Comparison of ENCODE assay signal across 1 cellular context in the genomic region with DNA sequence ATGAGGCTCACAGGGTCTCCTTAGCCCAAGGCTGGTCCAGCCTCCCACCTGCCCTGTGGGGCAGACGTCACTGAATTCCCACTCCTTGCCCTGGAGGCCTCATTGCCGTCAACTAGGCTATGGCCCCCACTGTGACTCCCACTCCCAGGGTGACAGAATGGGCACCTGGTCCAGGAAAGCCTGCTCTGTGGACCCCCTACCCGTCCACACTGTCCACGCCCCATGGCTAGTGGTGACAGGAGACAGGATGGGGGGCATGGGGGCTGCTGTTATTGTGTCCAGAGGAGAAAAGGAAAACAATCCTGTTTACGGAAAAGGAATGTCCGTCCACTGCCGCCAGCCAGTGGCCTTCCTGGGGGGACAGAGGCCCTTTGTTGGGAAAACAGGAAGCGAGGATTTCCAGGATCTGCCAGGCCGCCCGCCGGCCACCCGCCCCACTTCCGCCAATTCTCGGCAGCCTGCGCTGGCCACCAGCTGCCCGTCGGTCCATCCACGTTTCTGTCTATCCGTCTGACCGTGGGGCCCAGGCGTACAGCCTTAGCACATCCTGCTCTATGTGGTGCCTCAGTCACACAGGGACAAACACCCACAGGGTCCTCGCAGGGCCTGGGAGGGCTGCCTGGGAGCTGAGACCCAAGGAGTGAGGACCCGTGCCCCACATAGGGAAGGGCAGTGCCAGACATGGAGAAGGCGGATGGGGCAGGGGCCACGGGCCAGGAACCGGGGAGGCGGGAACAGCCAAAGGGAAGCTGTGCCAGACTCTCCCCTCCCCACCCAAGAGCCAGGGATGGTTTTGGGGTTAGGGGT.
TF ChIP-seq lines count a peak whose summit lies in the region.

No MANE protein-coding gene starts in this region.

TF ChIP-seq in HepG2, 621 proteins besides CTCF, POLR2A, EP300 and RAD21 (continued from another document and continues in another):
- TF ChIP-seq SNAI1 (CRISPR knock-in tag; IDR thresholded peaks at IDR 0.05; ENCODE audit: borderline replicate concordance), result 0 out of 2 replicates have a peak, but pooled peaks have one; percentile 20
- no peak for TF ChIP-seq RELA (CRISPR knock-in tag; IDR thresholded peaks at IDR 0.05)
- TF ChIP-seq PAF1 (CRISPR knock-in tag; IDR thresholded peaks at IDR 0.05), result no peak
- TF ChIP-seq NKX3-1 (CRISPR knock-in tag; IDR thresholded peaks at IDR 0.05), result no peak
- TF ChIP-seq PHF20 (CRISPR knock-in tag; IDR thresholded peaks at IDR 0.05), result peak; percentile 50; the same call in 1 of the 2 replicates
- peak; percentile 71 for TF ChIP-seq THAP11 (CRISPR knock-in tag; IDR thresholded peaks at IDR 0.05)
- TF ChIP-seq ZFX (CRISPR knock-in tag; IDR thresholded peaks at IDR 0.05; ENCODE audit: low read depth), result peak; percentile 86
- no peak; the same call in 1 of the 2 replicates for TF ChIP-seq HIVEP1 (CRISPR knock-in tag; IDR thresholded peaks at IDR 0.05)
- TF ChIP-seq ZNF550 (CRISPR knock-in tag; IDR thresholded peaks at IDR 0.05; ENCODE audit: borderline replicate concordance), result no peak
- peak; percentile 80; the same call in 1 of the 2 replicates for TF ChIP-seq ATF7-NPFF (CRISPR knock-in tag; IDR thresholded peaks at IDR 0.05; ENCODE audit: low read depth)
- TF ChIP-seq XBP1 (CRISPR knock-in tag; IDR thresholded peaks at IDR 0.05), result no peak
- no peak for TF ChIP-seq SYNCRIP (IDR thresholded peaks at IDR 0.05; ENCODE audit: insufficient read depth, low read depth, low read length)
- TF ChIP-seq ARNTL (CRISPR knock-in tag; IDR thresholded peaks at IDR 0.05), result no peak; the same call in 1 of the 2 replicates
- TF ChIP-seq, protein P1, sequence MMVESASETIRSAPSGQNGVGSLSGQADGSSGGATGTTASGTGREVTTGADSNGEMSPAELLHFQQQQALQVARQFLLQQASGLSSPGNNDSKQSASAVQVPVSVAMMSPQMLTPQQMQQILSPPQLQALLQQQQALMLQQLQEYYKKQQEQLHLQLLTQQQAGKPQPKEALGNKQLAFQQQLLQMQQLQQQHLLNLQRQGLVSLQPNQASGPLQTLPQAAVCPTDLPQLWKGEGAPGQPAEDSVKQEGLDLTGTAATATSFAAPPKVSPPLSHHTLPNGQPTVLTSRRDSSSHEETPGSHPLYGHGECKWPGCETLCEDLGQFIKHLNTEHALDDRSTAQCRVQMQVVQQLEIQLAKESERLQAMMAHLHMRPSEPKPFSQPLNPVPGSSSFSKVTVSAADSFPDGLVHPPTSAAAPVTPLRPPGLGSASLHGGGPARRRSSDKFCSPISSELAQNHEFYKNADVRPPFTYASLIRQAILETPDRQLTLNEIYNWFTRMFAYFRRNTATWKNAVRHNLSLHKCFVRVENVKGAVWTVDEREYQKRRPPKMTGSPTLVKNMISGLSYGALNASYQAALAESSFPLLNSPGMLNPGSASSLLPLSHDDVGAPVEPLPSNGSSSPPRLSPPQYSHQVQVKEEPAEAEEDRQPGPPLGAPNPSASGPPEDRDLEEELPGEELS (CRISPR knock-in tag; IDR thresholded peaks at IDR 0.05), result peak; percentile 99
- TF ChIP-seq NR2F6 (IDR thresholded peaks at IDR 0.05), result no peak
- TF ChIP-seq NR2F6 (CRISPR knock-in tag; IDR thresholded peaks at IDR 0.05), result peak; percentile 90
- TF ChIP-seq ZNF607 (CRISPR knock-in tag; IDR thresholded peaks at IDR 0.05; ENCODE audit: borderline replicate concordance), result peak; percentile 68; the same call in 1 of the 2 replicates
- no peak for TF ChIP-seq ONECUT2 (CRISPR knock-in tag; IDR thresholded peaks at IDR 0.05)
- no peak for TF ChIP-seq RORA (CRISPR knock-in tag; IDR thresholded peaks at IDR 0.05)
- TF ChIP-seq, protein P2, sequence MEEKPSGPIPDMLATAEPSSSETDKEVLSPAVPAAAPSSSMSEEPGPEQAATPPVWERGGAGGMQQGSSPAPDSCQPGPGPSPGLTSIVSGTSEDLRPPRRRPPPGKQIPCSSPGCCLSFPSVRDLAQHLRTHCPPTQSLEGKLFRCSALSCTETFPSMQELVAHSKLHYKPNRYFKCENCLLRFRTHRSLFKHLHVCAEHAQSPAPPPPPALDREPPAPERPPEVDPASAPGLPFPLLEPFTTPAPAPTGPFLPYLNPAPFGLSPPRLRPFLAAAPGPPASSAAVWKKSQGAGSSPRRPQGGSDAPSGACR (CRISPR knock-in tag; IDR thresholded peaks at IDR 0.05), result no peak
- TF ChIP-seq ZNF572 (CRISPR knock-in tag; IDR thresholded peaks at IDR 0.05), result peak; percentile 22
- no peak for TF ChIP-seq ISX (CRISPR knock-in tag; conservative IDR thresholded peaks at IDR 0.05)
- TF ChIP-seq, protein P3, sequence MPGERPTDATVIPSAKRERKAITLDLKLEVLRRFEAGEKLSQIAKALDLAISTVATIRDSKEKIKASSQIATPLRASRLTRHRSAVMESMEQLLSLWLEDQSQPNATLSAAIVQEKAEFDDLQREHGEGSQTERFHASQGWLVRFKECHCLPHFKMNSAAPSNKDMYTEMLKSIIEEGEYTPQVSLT (CRISPR knock-in tag; IDR thresholded peaks at IDR 0.05; ENCODE audit: borderline replicate concordance, low read depth), result no peak
- TF ChIP-seq, protein P4, sequence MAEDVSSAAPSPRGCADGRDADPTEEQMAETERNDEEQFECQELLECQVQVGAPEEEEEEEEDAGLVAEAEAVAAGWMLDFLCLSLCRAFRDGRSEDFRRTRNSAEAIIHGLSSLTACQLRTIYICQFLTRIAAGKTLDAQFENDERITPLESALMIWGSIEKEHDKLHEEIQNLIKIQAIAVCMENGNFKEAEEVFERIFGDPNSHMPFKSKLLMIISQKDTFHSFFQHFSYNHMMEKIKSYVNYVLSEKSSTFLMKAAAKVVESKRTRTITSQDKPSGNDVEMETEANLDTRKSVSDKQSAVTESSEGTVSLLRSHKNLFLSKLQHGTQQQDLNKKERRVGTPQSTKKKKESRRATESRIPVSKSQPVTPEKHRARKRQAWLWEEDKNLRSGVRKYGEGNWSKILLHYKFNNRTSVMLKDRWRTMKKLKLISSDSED (CRISPR knock-in tag; IDR thresholded peaks at IDR 0.05), result no peak
- peak; percentile 83; the same call in 1 of the 2 replicates for TF ChIP-seq ZSCAN25 (CRISPR knock-in tag; IDR thresholded peaks at IDR 0.05)
- TF ChIP-seq ZNF703 (CRISPR knock-in tag; IDR thresholded peaks at IDR 0.05; ENCODE audit: borderline replicate concordance), result no peak
- TF ChIP-seq CEBPG (CRISPR knock-in tag; IDR thresholded peaks at IDR 0.05), result no peak; the same call in 1 of the 2 replicates
- TF ChIP-seq, protein P5, sequence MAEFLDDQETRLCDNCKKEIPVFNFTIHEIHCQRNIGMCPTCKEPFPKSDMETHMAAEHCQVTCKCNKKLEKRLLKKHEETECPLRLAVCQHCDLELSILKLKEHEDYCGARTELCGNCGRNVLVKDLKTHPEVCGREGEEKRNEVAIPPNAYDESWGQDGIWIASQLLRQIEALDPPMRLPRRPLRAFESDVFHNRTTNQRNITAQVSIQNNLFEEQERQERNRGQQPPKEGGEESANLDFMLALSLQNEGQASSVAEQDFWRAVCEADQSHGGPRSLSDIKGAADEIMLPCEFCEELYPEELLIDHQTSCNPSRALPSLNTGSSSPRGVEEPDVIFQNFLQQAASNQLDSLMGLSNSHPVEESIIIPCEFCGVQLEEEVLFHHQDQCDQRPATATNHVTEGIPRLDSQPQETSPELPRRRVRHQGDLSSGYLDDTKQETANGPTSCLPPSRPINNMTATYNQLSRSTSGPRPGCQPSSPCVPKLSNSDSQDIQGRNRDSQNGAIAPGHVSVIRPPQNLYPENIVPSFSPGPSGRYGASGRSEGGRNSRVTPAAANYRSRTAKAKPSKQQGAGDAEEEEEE (CRISPR knock-in tag; IDR thresholded peaks at IDR 0.05; ENCODE audit: borderline replicate concordance), result no peak
- TF ChIP-seq MBNL3 (CRISPR knock-in tag; conservative IDR thresholded peaks at IDR 0.05), result no peak
- no peak for TF ChIP-seq ZNF530 (CRISPR knock-in tag; IDR thresholded peaks at IDR 0.05; ENCODE audit: low read depth)
- TF ChIP-seq POLR2AphosphoS2 (IDR thresholded peaks at IDR 0.05; ENCODE audit: low read depth, low read length), result no peak
- TF ChIP-seq MAFK (conservative IDR thresholded peaks at IDR 0.05 in 1 of 2, IDR thresholded peaks at IDR 0.05 in 1 of 2; ENCODE audit: low read length in 2 of 2), result no peak
- TF ChIP-seq, protein P6, sequence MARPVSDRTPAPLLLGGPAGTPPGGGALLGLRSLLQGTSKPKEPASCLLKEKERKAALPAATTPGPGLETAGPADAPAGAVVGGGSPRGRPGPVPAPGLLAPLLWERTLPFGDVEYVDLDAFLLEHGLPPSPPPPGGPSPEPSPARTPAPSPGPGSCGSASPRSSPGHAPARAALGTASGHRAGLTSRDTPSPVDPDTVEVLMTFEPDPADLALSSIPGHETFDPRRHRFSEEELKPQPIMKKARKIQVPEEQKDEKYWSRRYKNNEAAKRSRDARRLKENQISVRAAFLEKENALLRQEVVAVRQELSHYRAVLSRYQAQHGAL (CRISPR knock-in tag; IDR thresholded peaks at IDR 0.05; ENCODE audit: not compliant biosample characterization), result no peak
- peak; percentile 88 for TF ChIP-seq SAP130 (CRISPR knock-in tag; IDR thresholded peaks at IDR 0.05; ENCODE audit: low read depth)
- TF ChIP-seq, protein P7, sequence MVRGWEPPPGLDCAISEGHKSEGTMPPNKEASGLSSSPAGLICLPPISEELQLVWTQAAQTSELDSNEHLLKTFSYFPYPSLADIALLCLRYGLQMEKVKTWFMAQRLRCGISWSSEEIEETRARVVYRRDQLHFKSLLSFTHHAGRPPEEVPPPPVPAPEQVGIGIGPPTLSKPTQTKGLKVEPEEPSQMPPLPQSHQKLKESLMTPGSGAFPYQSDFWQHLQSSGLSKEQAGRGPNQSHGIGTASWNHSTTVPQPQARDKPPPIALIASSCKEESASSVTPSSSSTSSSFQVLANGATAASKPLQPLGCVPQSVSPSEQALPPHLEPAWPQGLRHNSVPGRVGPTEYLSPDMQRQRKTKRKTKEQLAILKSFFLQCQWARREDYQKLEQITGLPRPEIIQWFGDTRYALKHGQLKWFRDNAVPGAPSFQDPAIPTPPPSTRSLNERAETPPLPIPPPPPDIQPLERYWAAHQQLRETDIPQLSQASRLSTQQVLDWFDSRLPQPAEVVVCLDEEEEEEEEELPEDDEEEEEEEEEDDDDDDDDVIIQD (CRISPR knock-in tag; IDR thresholded peaks at IDR 0.05; ENCODE audit: low read depth), result 0 out of 2 replicates have a peak, but pooled peaks have one; percentile 24
- no peak for TF ChIP-seq ZNF326 (CRISPR knock-in tag; IDR thresholded peaks at IDR 0.05; ENCODE audit: borderline replicate concordance)
- TF ChIP-seq MIXL1 (CRISPR knock-in tag; IDR thresholded peaks at IDR 0.05), result 0 out of 2 replicates have a peak, but pooled peaks have one; percentile 20
- TF ChIP-seq ZNF160 (CRISPR knock-in tag; IDR thresholded peaks at IDR 0.05), result no peak
- no peak for TF ChIP-seq DMAP1 (CRISPR knock-in tag; IDR thresholded peaks at IDR 0.05)
- TF ChIP-seq, protein P8, sequence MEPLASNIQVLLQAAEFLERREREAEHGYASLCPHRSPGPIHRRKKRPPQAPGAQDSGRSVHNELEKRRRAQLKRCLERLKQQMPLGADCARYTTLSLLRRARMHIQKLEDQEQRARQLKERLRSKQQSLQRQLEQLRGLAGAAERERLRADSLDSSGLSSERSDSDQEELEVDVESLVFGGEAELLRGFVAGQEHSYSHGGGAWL (CRISPR knock-in tag; IDR thresholded peaks at IDR 0.05), result no peak
- peak; percentile 14; the same call in 1 of the 3 replicates for TF ChIP-seq MXI1 (IDR thresholded peaks at IDR 0.05; ENCODE audit: borderline replicate concordance, low read depth, low read length)
- TF ChIP-seq, protein P9, sequence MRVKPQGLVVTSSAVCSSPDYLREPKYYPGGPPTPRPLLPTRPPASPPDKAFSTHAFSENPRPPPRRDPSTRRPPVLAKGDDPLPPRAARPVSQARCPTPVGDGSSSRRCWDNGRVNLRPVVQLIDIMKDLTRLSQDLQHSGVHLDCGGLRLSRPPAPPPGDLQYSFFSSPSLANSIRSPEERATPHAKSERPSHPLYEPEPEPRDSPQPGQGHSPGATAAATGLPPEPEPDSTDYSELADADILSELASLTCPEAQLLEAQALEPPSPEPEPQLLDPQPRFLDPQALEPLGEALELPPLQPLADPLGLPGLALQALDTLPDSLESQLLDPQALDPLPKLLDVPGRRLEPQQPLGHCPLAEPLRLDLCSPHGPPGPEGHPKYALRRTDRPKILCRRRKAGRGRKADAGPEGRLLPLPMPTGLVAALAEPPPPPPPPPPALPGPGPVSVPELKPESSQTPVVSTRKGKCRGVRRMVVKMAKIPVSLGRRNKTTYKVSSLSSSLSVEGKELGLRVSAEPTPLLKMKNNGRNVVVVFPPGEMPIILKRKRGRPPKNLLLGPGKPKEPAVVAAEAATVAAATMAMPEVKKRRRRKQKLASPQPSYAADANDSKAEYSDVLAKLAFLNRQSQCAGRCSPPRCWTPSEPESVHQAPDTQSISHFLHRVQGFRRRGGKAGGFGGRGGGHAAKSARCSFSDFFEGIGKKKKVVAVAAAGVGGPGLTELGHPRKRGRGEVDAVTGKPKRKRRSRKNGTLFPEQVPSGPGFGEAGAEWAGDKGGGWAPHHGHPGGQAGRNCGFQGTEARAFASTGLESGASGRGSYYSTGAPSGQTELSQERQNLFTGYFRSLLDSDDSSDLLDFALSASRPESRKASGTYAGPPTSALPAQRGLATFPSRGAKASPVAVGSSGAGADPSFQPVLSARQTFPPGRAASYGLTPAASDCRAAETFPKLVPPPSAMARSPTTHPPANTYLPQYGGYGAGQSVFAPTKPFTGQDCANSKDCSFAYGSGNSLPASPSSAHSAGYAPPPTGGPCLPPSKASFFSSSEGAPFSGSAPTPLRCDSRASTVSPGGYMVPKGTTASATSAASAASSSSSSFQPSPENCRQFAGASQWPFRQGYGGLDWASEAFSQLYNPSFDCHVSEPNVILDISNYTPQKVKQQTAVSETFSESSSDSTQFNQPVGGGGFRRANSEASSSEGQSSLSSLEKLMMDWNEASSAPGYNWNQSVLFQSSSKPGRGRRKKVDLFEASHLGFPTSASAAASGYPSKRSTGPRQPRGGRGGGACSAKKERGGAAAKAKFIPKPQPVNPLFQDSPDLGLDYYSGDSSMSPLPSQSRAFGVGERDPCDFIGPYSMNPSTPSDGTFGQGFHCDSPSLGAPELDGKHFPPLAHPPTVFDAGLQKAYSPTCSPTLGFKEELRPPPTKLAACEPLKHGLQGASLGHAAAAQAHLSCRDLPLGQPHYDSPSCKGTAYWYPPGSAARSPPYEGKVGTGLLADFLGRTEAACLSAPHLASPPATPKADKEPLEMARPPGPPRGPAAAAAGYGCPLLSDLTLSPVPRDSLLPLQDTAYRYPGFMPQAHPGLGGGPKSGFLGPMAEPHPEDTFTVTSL (CRISPR knock-in tag; IDR thresholded peaks at IDR 0.05; ENCODE audit: borderline replicate concordance), result peak; percentile 86; the same call in 1 of the 2 replicates
- TF ChIP-seq ZNF724P (CRISPR knock-in tag; IDR thresholded peaks at IDR 0.05; ENCODE audit: borderline replicate concordance), result 0 out of 2 replicates have a peak, but pooled peaks have one; percentile 21
- peak; percentile 57; the same call in 1 of the 2 replicates for TF ChIP-seq ZNF350 (CRISPR knock-in tag; IDR thresholded peaks at IDR 0.05; ENCODE audit: borderline replicate concordance, low read depth)
- no peak for TF ChIP-seq FOSL1 (CRISPR knock-in tag; IDR thresholded peaks at IDR 0.05; ENCODE audit: borderline replicate concordance)
- TF ChIP-seq SOX13 (IDR thresholded peaks at IDR 0.05), result no peak
- peak in 1 of 2 experiments; percentile 87; a peak in 2 of 4 replicates for TF ChIP-seq SOX13 (CRISPR knock-in tag; conservative IDR thresholded peaks at IDR 0.05 in 1 of 2, IDR thresholded peaks at IDR 0.05 in 1 of 2)
